Comparison of ENCODE assay signal across 8 cellular contexts in the genomic region with DNA sequence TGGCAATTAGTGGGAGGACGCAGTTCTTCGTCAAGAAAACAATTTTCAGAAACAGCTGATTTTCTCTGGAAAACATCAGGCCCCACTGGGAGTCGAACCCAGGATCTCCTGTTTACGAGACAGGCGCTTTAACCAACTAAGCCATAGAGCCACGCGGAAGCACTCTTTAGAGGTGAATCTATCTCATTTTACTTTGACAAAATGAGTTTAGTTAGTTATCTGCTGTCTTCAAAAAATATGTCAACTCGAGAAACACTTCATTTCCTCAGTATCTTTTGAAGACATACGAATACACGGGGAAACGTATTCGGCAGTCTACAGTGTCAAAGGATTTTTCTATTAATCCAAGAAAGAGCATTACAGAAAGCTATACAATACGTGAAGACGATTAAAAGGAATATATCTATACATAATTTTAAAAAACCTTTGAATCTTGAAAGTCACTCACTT. TPM values are rescaled to one million over a fixed set of nuclear protein-coding genes. Genes with fewer than 3 reads are reported as not detected.
DNase-seq lines count a peak whose midpoint lies in the region; ATAC-seq and TF ChIP-seq lines count a peak whose summit lies in the region.

No MANE protein-coding gene starts in this region.

- H2AFZ ChIP-seq in OCI-LY3 (ENCODE audit: low read depth, low read length): peak overlapping the region; percentile 86

- intact Hi-C loops in natural killer cell (cut with micrococcal nuclease): no loop called here

- H3K27ac ChIP-seq in OCI-LY3 (ENCODE audit: low read length): peak overlapping the region; percentile 14; the same call in 1 of the 2 replicates

- no peaks in the 10 kb centered on the region for H3K9me3 ChIP-seq in OCI-LY3 (ENCODE audit: insufficient read depth, low read length)

- no peak for ATAC-seq in central memory CD8-positive, alpha-beta T cell (replicated peaks; ENCODE audit: extremely low read depth, poor library complexity, severe bottlenecking)
- no peak for ATAC-seq in natural killer cell
- no peak for ATAC-seq in GM21825 (IDR thresholded peaks at IDR 0.05; ENCODE audit: unreplicated experiment)

- peak overlapping the region; percentile 80 for H3K4me3 ChIP-seq in OCI-LY3 (ENCODE audit: low read length)

- peaks cover 98% of the 10 kb centered on the region for H3K27me3 Mint-ChIP-seq in central memory CD8-positive, alpha-beta T cell
- peaks cover 41 to 78% of the 10 kb centered on the region in 2 donors for H3K27me3 Mint-ChIP-seq in natural killer cell (ENCODE audit: low read depth in 2 of 2)

- DNase-seq in activated T-cell treated with anti-CD3 and anti-CD28 coated beads for 48 hours (ENCODE audit: low read depth): peak; percentile 41
- DNase-seq in activated T-cell treated with anti-CD3 and anti-CD28 coated beads, Interleukin-2, amount 50 U/mL, for 1 hour: no peak
- DNase-seq in central memory CD8-positive, alpha-beta T cell (ENCODE audit: low spot score in 2 of 2): no peak
- no peak for DNase-seq in natural killer cell
- no peak for DNase-seq in activated effector memory CD4-positive, alpha-beta T cell treated with Interleukin-2 at 50 U/mL for 16 hours
- DNase-seq in NCI-H345 treated with DMSO at 0.1 percent for 48 hours (lab: John Stamatoyannopoulos, UW; ENCODE audit: unreplicated experiment): no peak

- no peaks in the 10 kb centered on the region for H3K9me3 Mint-ChIP-seq in central memory CD8-positive, alpha-beta T cell
- H3K9me3 Mint-ChIP-seq in natural killer cell: no peaks in the 10 kb centered on the region

- H4K20me1 ChIP-seq in OCI-LY3 (ENCODE audit: insufficient read depth, low read length): no peaks in the 10 kb centered on the region

- no peaks in the 10 kb centered on the region for H3K27me3 ChIP-seq in OCI-LY3 (ENCODE audit: low read depth, low read length)

- no peaks in the 10 kb centered on the region for H3K79me2 ChIP-seq in OCI-LY3 (ENCODE audit: low read length)

- TF ChIP-seq CTCF in OCI-LY3 (IDR thresholded peaks at IDR 0.05; ENCODE audit: low read depth, low read length) (no peak), natural killer cell (IDR thresholded peaks at IDR 0.05) (no peak)

- H3K36me3 Mint-ChIP-seq in central memory CD8-positive, alpha-beta T cell (ENCODE audit: insufficient read depth): peaks cover 4% of the 10 kb centered on the region
- peaks cover 13% of the 10 kb centered on the region for H3K36me3 Mint-ChIP-seq in natural killer cell

- H3K36me3 ChIP-seq in OCI-LY3 (replicated peaks; ENCODE audit: low read depth, low read length): no peaks in the 10 kb centered on the region

- H3K4me3 Mint-ChIP-seq in central memory CD8-positive, alpha-beta T cell: peak overlapping the region; percentile 43
- H3K4me3 Mint-ChIP-seq in natural killer cell: peak overlapping the region; percentile 69

- peak overlapping the region; percentile 67 for H3K4me2 ChIP-seq in OCI-LY3 (ENCODE audit: low read length)

- H3K4me1 Mint-ChIP-seq in central memory CD8-positive, alpha-beta T cell: peaks cover 18% of the 10 kb centered on the region
- peaks cover 15 to 19% of the 10 kb centered on the region in 2 donors for H3K4me1 Mint-ChIP-seq in natural killer cell

- no peak overlapping the region for H3K27ac Mint-ChIP-seq in central memory CD8-positive, alpha-beta T cell (ENCODE audit: low read depth)
- H3K27ac Mint-ChIP-seq in natural killer cell: peak overlapping the region in 1 of 2 donors; percentile 72

- peaks cover 10% of the 10 kb centered on the region for H3K4me1 ChIP-seq in OCI-LY3 (ENCODE audit: low read length)

- H3K9ac ChIP-seq in OCI-LY3 (ENCODE audit: low read length): peak overlapping the region; percentile 64

RNA-seq across cellular contexts. Expression of a gene that starts 26.7 kb away (rescaled TPM):
- total RNA-seq in natural killer cell: not detected

RNA-seq across cellular contexts. Expression of a gene that starts 36.7 kb away (rescaled TPM):
- not detected for total RNA-seq in natural killer cell

RNA-seq across cellular contexts. Expression of a gene that starts 45.6 kb away (rescaled TPM):
- total RNA-seq in natural killer cell: under 1 TPM in 2 of 3 donors, not detected in 1; 0.36 to 0.55 TPM
